8 cellular contexts compared by ENCODE assay signal in genomic region chr5:154940375-154940771, GRCh38. TPM values are rescaled to one million over a fixed set of nuclear protein-coding genes. Genes with fewer than 3 reads are reported as not detected.
DNase-seq lines count a peak whose midpoint lies in the region; ATAC-seq, FAIRE-seq and TF ChIP-seq lines count a peak whose summit lies in the region.

No MANE protein-coding gene starts in this region.

- WGBS in K562 (ENCODE audit: insufficient coverage, low coverage, missing lambda C conversion rate): 69% methylated on average over 9 of the region's 9 CpGs
- 78% methylated on average over 8 of the region's 9 CpGs for WGBS in mesenchymal stem cell

- H3K23ac ChIP-seq in mesenchymal stem cell (ENCODE audit: low read length in 2 of 2): no peak overlapping the region

- no peak for FAIRE-seq in K562 (lab: Jason Lieb, UNC)

- H3K36me3 ChIP-seq in cardiac muscle cell (no peaks in the 10 kb centered on the region), K562 (ENCODE audit: control insufficient read depth, insufficient read depth, low read length) (peaks cover 17% of the 10 kb centered on the region), mesenchymal stem cell (ENCODE audit: control insufficient read depth in 1 of 2, insufficient read depth in 2 of 2, low read depth in 1 of 2, low read length in 2 of 2) (peaks cover 0 to 10% of the 10 kb centered on the region in 2 experiments), upper lobe of right lung (peaks cover under 1% of the 10 kb centered on the region)

- no peak overlapping the region for H3K18ac ChIP-seq in mesenchymal stem cell (ENCODE audit: low read depth in 1 of 2, low read length in 2 of 2)

- no peak overlapping the region for H2BK15ac ChIP-seq in mesenchymal stem cell (ENCODE audit: low read depth, poor library complexity, severe bottlenecking)

- no peak overlapping the region for H4K91ac ChIP-seq in mesenchymal stem cell (ENCODE audit: low read length)

- intact Hi-C loops in Right ventricle myocardium inferior (cut with DNase I) (no loop called here), K562 (cut with micrococcal nuclease) (loop anchor here (5.0 kb wide), 1 partner anchor 288 kb away; no protein-coding TSS in a partner anchor), upper lobe of right lung (cut with DNase I) (no loop called here)

- H2BK12ac ChIP-seq in mesenchymal stem cell (ENCODE audit: low read length in 2 of 2): no peak overlapping the region

- peak overlapping the region; percentile 53 for H2AK5ac ChIP-seq in mesenchymal stem cell (ENCODE audit: low read length, severe bottlenecking)

- TF ChIP-seq RAD21 in K562 (CRISPR knock-in tag; conservative IDR thresholded peaks at IDR 0.05 in 1 of 2, IDR thresholded peaks at IDR 0.05 in 1 of 2): no peak

- no peaks in the 10 kb centered on the region for H3K9me3 ChIP-seq in cardiac muscle cell (ENCODE audit: low read depth)
- H3K9me3 ChIP-seq in K562 (replicated peaks; ENCODE audit: control insufficient read depth, insufficient read depth, low read depth, low read length): no peaks in the 10 kb centered on the region
- no peaks in the 10 kb centered on the region for H3K9me3 ChIP-seq in mesenchymal stem cell (ENCODE audit: control insufficient read depth, low read length)
- H3K9me3 ChIP-seq in upper lobe of right lung: no peaks in the 10 kb centered on the region

- TF ChIP-seq CTCF in cardiac muscle cell (IDR thresholded peaks at IDR 0.05; ENCODE audit: low read depth, low read length) (no peak), K562 (IDR thresholded peaks at IDR 0.05 in 2 of 3, conservative IDR thresholded peaks at IDR 0.05 in 1 of 3; ENCODE audit: insufficient read depth in 2 of 3, low read depth in 1 of 3, low read length in 3 of 3) (no peak), upper lobe of right lung (IDR thresholded peaks at IDR 0.05) (no peak)

- H3K4me1 ChIP-seq in cardiac muscle cell (ENCODE audit: low read depth): peaks cover 6% of the 10 kb centered on the region
- H3K4me1 ChIP-seq in K562 (replicated peaks in 1 of 2; ENCODE audit: control insufficient read depth in 2 of 2, insufficient read depth in 2 of 2, low read length in 2 of 2): peaks cover 26 to 32% of the 10 kb centered on the region in 2 experiments; a peak in 4 of 5 replicates
- H3K4me1 ChIP-seq in mesenchymal stem cell (ENCODE audit: control insufficient read depth, insufficient read depth, low read depth, low read length): peaks cover 6% of the 10 kb centered on the region
- peaks cover 33% of the 10 kb centered on the region for H3K4me1 ChIP-seq in upper lobe of right lung

- H3K79me2 ChIP-seq in K562 (ENCODE audit: control insufficient read depth, insufficient read depth, low read length): peaks cover 72% of the 10 kb centered on the region

- BruUV-seq in K562 (replicated peaks; lab: Mats Ljungman, UMichigan): no TSS peak

- H3K27ac ChIP-seq in cardiac muscle cell (peak overlapping the region; percentile 88), K562 (ENCODE audit: extremely low read depth, low read depth, low read length) (peak overlapping the region; percentile 79), mesenchymal stem cell (ENCODE audit: low read length, poor library complexity, severe bottlenecking) (no peak overlapping the region), upper lobe of right lung (peak overlapping the region; percentile 87)

- DNase-seq in cardiac muscle cell (ENCODE audit: low read depth in 1 of 2, low spot score in 1 of 2) (no peak), Right ventricle myocardium inferior (ENCODE audit: missing footprints) (no peak), K562 (ENCODE audit: extremely low read depth in 1 of 4, low spot score in 3 of 4) (no peak), mesenchymal stem cell (no peak), upper lobe of right lung (no peak), SHP77 (lab: John Stamatoyannopoulos, UW) (no peak), COLO668 (lab: John Stamatoyannopoulos, UW; ENCODE audit: unreplicated experiment) (no peak), NCI-H2171 (lab: John Stamatoyannopoulos, UW) (no peak)

- CTCF ChIA-PET in K562 (lab: Yijun Ruan, JAX; ENCODE audit: low intra/inter-chr PET ratio): no interaction called here

- in situ Hi-C loops in K562 (cut with MboI): no loop called here

- H2AFZ ChIP-seq in K562 (ENCODE audit: low read depth, low read length) (peak overlapping the region; percentile 92), mesenchymal stem cell (ENCODE audit: low read depth, low read length) (no peak overlapping the region)

- peak overlapping the region; percentile 97 for H3K4me2 ChIP-seq in K562 (ENCODE audit: insufficient read depth, low read length)
- H3K4me2 ChIP-seq in mesenchymal stem cell (ENCODE audit: low read length, poor library complexity, severe bottlenecking): peak overlapping the region; percentile 51

- H3K79me1 ChIP-seq in mesenchymal stem cell (replicated peaks; ENCODE audit: low read length, poor library complexity, severe bottlenecking): peaks cover 9% of the 10 kb centered on the region

- no peak overlapping the region for H2BK120ac ChIP-seq in mesenchymal stem cell (ENCODE audit: low read depth, low read length)

- H4K20me1 ChIP-seq in K562 (replicated peaks; ENCODE audit: control insufficient read depth, insufficient read depth, low read length): 0 out of 2 replicates have a peak, but pooled peaks cover 5% of the 10 kb centered on the region

- peak overlapping the region in 1 of 2 experiments; percentile 91; a peak in 3 of 4 replicates for H3K9ac ChIP-seq in K562 (ENCODE audit: insufficient read depth in 1 of 2, low read depth in 2 of 2, low read length in 2 of 2)
- peak overlapping the region; percentile 95 for H3K9ac ChIP-seq in mesenchymal stem cell (ENCODE audit: low read length)

- no peaks in the 10 kb centered on the region for H3K9me1 ChIP-seq in K562 (ENCODE audit: control insufficient read depth, insufficient read depth, low read length)

- H2BK5ac ChIP-seq in mesenchymal stem cell (ENCODE audit: low read depth, low read length, poor library complexity, severe bottlenecking): no peak overlapping the region

- H3K4ac ChIP-seq in mesenchymal stem cell (ENCODE audit: low read depth in 1 of 2, low read length in 2 of 2): peak overlapping the region in 1 of 2 experiments; percentile 44

- no peak for ATAC-seq in Right ventricle myocardium inferior
- ATAC-seq in K562: no peak
- ATAC-seq in upper lobe of right lung: no peak

- H3K27me3 ChIP-seq in cardiac muscle cell: no peaks in the 10 kb centered on the region
- no peaks in the 10 kb centered on the region for H3K27me3 ChIP-seq in K562 (ENCODE audit: control insufficient read depth in 2 of 2, insufficient read depth in 2 of 2, low read length in 2 of 2)
- H3K27me3 ChIP-seq in mesenchymal stem cell (ENCODE audit: control insufficient read depth in 1 of 2, insufficient read depth in 1 of 2, low read length in 2 of 2): no peaks in the 10 kb centered on the region
- H3K27me3 ChIP-seq in upper lobe of right lung: no peaks in the 10 kb centered on the region

- POLR2A ChIA-PET in K562 (lab: Yijun Ruan, JAX): interaction anchor here (0.7 kb wide), 1 partner anchor 567 kb away, joined by 3 read pairs; no protein-coding TSS in a partner anchor

- H4K8ac ChIP-seq in mesenchymal stem cell (ENCODE audit: low read length): peak overlapping the region; percentile 66

- TF ChIP-seq EP300 in K562 (IDR thresholded peaks at IDR 0.05; ENCODE audit: low read length): no peak

- H3K4me3 ChIP-seq in cardiac muscle cell (peak overlapping the region; percentile 91), K562 (peak overlapping the region; percentile 69; the same call in 1 of the 2 replicates), mesenchymal stem cell (ENCODE audit: insufficient read depth in 1 of 2, low read depth in 1 of 2, low read length in 2 of 2) (peak overlapping the region in 1 of 2 experiments; percentile 93), upper lobe of right lung (peak overlapping the region; percentile 92)

- no peak overlapping the region for H3K14ac ChIP-seq in mesenchymal stem cell (ENCODE audit: low read length in 2 of 2)

- TF ChIP-seq POLR2A in K562 (conservative IDR thresholded peaks at IDR 0.05): no peak

RNA-seq across cellular contexts. Expression of gene MRPL22, which starts 0.5 kb away (rescaled TPM):
- 27.3 and 39.0 TPM in 2 replicates for total RNA-seq in cardiac muscle cell
- 139 and 164 TPM in 2 replicates for polyA plus RNA-seq in cardiac muscle cell
- total RNA-seq in Right ventricle myocardium inferior: 74.7 TPM
- total RNA-seq in K562 (2011; cell fraction: chromatin; rRNA removed; ENCODE audit: low replicate concordance): 9.4 and 24.4 TPM in 2 replicates
- 3.7 and 5.7 TPM in 2 replicates for total RNA-seq in K562 (2011; cell fraction: nucleolus; rRNA removed)
- 12.1 and 27.2 TPM in 2 replicates for total RNA-seq in K562 (2011; cell fraction: nucleoplasm; rRNA removed)
- 49.0 and 54.0 TPM in 2 replicates for total RNA-seq in K562 (2014; rRNA removed)
- 42.9 and 48.2 TPM in 2 replicates for total RNA-seq in K562 (2014; rRNA removed; fragmentation: Illumina TruSeq; extraction: Trizol)
- 40.4 and 41.1 TPM in 2 replicates for total RNA-seq in K562 (2015; rRNA removed; fragmentation: Illumina TruSeq; extraction: Trizol)
- total RNA-seq in K562 (2021): 90.3 and 98.4 TPM in 2 replicates
- 86.3 and 114 TPM in 2 replicates for polyA plus RNA-seq in K562 (2011; rRNA removed)
- 73.5 and 77.0 TPM in 2 replicates for polyA plus RNA-seq in K562 (2011; cell fraction: cytosol; rRNA removed)
- 24.4 and 26.1 TPM in 2 replicates for polyA plus RNA-seq in K562 (2011; cell fraction: nucleus; rRNA removed)
- polyA plus RNA-seq in K562 (2012): 59.9 and 96.6 TPM in 2 replicates
- 67.0 and 102 TPM in 2 replicates for polyA plus RNA-seq in K562 (2014; fragmentation: Illumina TruSeq; extraction: Trizol)
- 100 to 1,000 TPM; 411 to 424 TPM for polyA plus RNA-seq in K562 (2014; fragmentation: Nextera tagmentation; extraction: Ambion mirVana)
- polyA plus RNA-seq in K562 (2014; rRNA removed): 143 and 151 TPM in 2 replicates
- polyA minus RNA-seq in K562 (2011; rRNA and poly(A)+ RNA removed): 68.5 and 68.8 TPM in 2 replicates
- 22.9 and 27.5 TPM in 2 replicates for polyA minus RNA-seq in K562 (2011; cell fraction: cytosol; rRNA and poly(A)+ RNA removed)
- polyA minus RNA-seq in K562 (2011; cell fraction: nucleus; rRNA and poly(A)+ RNA removed): 3.6 and 8.4 TPM in 2 replicates
- polyA plus RNA-seq in mesenchymal stem cell (2013, experiment 1 of 2): 62.9 TPM
- 66.6 TPM for polyA plus RNA-seq in mesenchymal stem cell (2013, experiment 2 of 2)
- total RNA-seq in upper lobe of right lung: 31.4 TPM

RNA-seq across cellular contexts. Expression of gene GEMIN5, which starts 2.4 kb away (rescaled TPM):
- total RNA-seq in cardiac muscle cell: 14.3 and 17.4 TPM in 2 replicates
- polyA plus RNA-seq in cardiac muscle cell: 10.8 and 14.7 TPM in 2 replicates
- 13.0 TPM for total RNA-seq in Right ventricle myocardium inferior
- total RNA-seq in K562 (2011; cell fraction: chromatin; rRNA removed; ENCODE audit: low replicate concordance): 28.3 and 36.3 TPM in 2 replicates
- total RNA-seq in K562 (2011; cell fraction: nucleolus; rRNA removed): 12.5 and 14.3 TPM in 2 replicates
- 16.5 and 16.6 TPM in 2 replicates for total RNA-seq in K562 (2011; cell fraction: nucleoplasm; rRNA removed)
- total RNA-seq in K562 (2014; rRNA removed): 34.7 and 46.8 TPM in 2 replicates
- 38.9 and 41.7 TPM in 2 replicates for total RNA-seq in K562 (2014; rRNA removed; fragmentation: Illumina TruSeq; extraction: Trizol)
- total RNA-seq in K562 (2015; rRNA removed; fragmentation: Illumina TruSeq; extraction: Trizol): 46.9 and 48.2 TPM in 2 replicates
- total RNA-seq in K562 (2021): 41.3 and 44.4 TPM in 2 replicates
- polyA plus RNA-seq in K562 (2011; rRNA removed): 15.1 and 19.8 TPM in 2 replicates
- polyA plus RNA-seq in K562 (2011; cell fraction: cytosol; rRNA removed): 14.7 and 18.6 TPM in 2 replicates
- 15.4 and 22.1 TPM in 2 replicates for polyA plus RNA-seq in K562 (2011; cell fraction: nucleus; rRNA removed)
- polyA plus RNA-seq in K562 (2012): 12.7 and 19.7 TPM in 2 replicates
- polyA plus RNA-seq in K562 (2014; fragmentation: Illumina TruSeq; extraction: Trizol): 28.4 and 36.8 TPM in 2 replicates
- 10 to 100 TPM; 10.3 to 15.0 TPM for polyA plus RNA-seq in K562 (2014; fragmentation: Nextera tagmentation; extraction: Ambion mirVana)
- 19.9 and 22.6 TPM in 2 replicates for polyA plus RNA-seq in K562 (2014; rRNA removed)
- polyA minus RNA-seq in K562 (2011; rRNA and poly(A)+ RNA removed): 37.3 and 43.7 TPM in 2 replicates
- polyA minus RNA-seq in K562 (2011; cell fraction: cytosol; rRNA and poly(A)+ RNA removed): 22.1 and 34.6 TPM in 2 replicates
- 11.2 and 15.7 TPM in 2 replicates for polyA minus RNA-seq in K562 (2011; cell fraction: nucleus; rRNA and poly(A)+ RNA removed)
- polyA plus RNA-seq in mesenchymal stem cell (2013, experiment 1 of 2): 3.5 TPM
- 3.6 TPM for polyA plus RNA-seq in mesenchymal stem cell (2013, experiment 2 of 2)
- 13.9 TPM for total RNA-seq in upper lobe of right lung
